In the genomic region with DNA sequence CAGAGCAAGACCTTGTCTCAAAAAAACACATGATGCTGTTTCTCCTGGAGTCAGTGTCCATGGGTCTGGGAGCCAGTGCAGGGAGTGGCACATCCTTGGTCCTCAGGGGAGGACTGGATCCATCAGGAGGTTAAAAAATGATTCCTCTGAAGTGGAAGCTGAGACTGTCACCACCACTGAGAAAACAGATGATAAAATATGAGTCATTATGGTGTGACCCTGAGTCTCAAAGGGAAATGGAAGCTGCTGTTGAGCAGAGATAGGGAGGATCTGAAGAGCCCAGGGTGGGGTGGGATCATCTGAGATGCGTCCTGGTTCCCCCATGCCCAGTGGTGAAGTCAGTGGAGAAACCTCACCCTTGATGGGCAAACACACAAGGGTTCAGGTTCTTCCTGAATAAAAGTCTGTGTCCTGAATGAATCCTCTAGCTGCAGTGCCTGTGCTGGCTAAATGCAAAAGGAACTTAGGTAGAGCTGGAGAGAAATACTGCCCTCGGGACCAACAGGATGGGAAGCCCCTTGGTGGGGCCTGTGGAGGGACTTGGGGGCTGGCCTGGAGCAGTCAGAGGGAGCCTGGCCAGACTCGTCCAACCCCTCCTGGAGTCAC, we compare ENCODE assay signal across 18 cellular contexts.
DNase-seq lines count a peak whose midpoint lies in the region; ATAC-seq, FAIRE-seq and TF ChIP-seq lines count a peak whose summit lies in the region.
"Had no signal": no experiment of that assay in that cellular context is flagged by ENCODE, and none has a peak within 500 bp of the region (broad histone marks: within the 10 kb centered on the region; RNA-seq: fewer than 3 reads in every experiment).

No MANE protein-coding gene starts in this region.

- H3K4me2 ChIP-seq in A549: peak overlapping the region; percentile 33

- POLR2A ChIA-PET in A549 (lab: Yijun Ruan, JAX): no interaction called here

- no peaks in the 10 kb centered on the region for H3K27me3 ChIP-seq in ovary

- intact Hi-C loops in ovary (cut with DNase I): no loop called here

- CTCF ChIA-PET in A549 (lab: Yijun Ruan, JAX): interaction anchor here (1.1 to 11.9 kb wide), 4 partner anchors 22 to 77 kb away, joined by 4 to 80 read pairs (median 6); no protein-coding TSS in a partner anchor

- H3K4me3 ChIP-seq in A549: no peak overlapping the region
- no peak overlapping the region for H3K4me3 ChIP-seq in ovary
- H3K4me3 ChIP-seq: esophagus muscularis mucosa had no signal

- H3K9me3 ChIP-seq in A549 (no peaks in the 10 kb centered on the region), ovary (no peaks in the 10 kb centered on the region)
- H3K9me3 ChIP-seq: esophagus muscularis mucosa had no signal

- H3K27ac ChIP-seq in A549 (peak overlapping the region; percentile 44 to 71; a peak in 4 of 6 replicates), ovary (no peak overlapping the region)
- H3K27ac ChIP-seq: esophagus muscularis mucosa, HL-60 had no signal

- peak; percentile 19 to 49 for DNase-seq in A549 (ENCODE audit: low read depth in 1 of 2, low spot score in 1 of 2)
- peak; percentile 35 for DNase-seq in H54 (ENCODE audit: insufficient read length, low spot score)
- peak; percentile 30 for DNase-seq in RPMI7951 (ENCODE audit: low read depth)
- DNase-seq in hepatic stellate cell (ENCODE audit: low spot score): peak; percentile 68
- DNase-seq in ovary: no peak
- no peak for DNase-seq in Ammon's horn (ENCODE audit: low spot score)
- no peak for DNase-seq in NCI-H2227 (lab: John Stamatoyannopoulos, UW; ENCODE audit: unreplicated experiment)
- DNase-seq in GM19239 (ENCODE audit: insufficient read length, low spot score): no peak
- DNase-seq: activated naive CD4-positive, alpha-beta T cell treated with anti-CD3 and anti-CD28 coated beads, Interleukin-2, amount 50 U/mL, for 16 hours; AML-193; GF-D8; NCI-H1417; NCI-H524 treated with DMSO at 0.1 percent for 48 hours had no signal

- TF ChIP-seq RAD21 in A549 (conservative IDR thresholded peaks at IDR 0.05 in 1 of 2, IDR thresholded peaks at IDR 0.05 in 1 of 2): no peak

- H3K36me3 ChIP-seq in ovary: no peaks in the 10 kb centered on the region
- H3K36me3 ChIP-seq: esophagus muscularis mucosa had no signal

- H3K4me1 ChIP-seq in A549 (peaks cover 12% of the 10 kb centered on the region), ovary (ENCODE audit: insufficient read depth) (peaks cover 4% of the 10 kb centered on the region)
- H3K4me1 ChIP-seq: esophagus muscularis mucosa had no signal

- peak; percentile 49 to 55; a peak in 4 of 6 replicates for ATAC-seq in A549

- TF ChIP-seq CTCF in A549 (IDR thresholded peaks at IDR 0.05): no peak
- TF ChIP-seq CTCF in ovary (IDR thresholded peaks at IDR 0.05): no peak

- FAIRE-seq in A549 (lab: Jason Lieb, UNC) (no peak), H54 (lab: Jason Lieb, UNC) (no peak), GM19239 (lab: Jason Lieb, UNC) (no peak)
- FAIRE-seq: H1, TTC549, urothelium cell line had no signal

- TF ChIP-seq EP300 in A549 (IDR thresholded peaks at IDR 0.05) (no peak), ovary (IDR thresholded peaks at IDR 0.05) (no peak)

- no peak for TF ChIP-seq POLR2A in A549 (IDR thresholded peaks at IDR 0.05; ENCODE audit: low read length)
- no peak for TF ChIP-seq POLR2A in H54 (IDR thresholded peaks at IDR 0.05; ENCODE audit: low read depth, low read length)
- TF ChIP-seq POLR2A in ovary (IDR thresholded peaks at IDR 0.05): no peak

- 28% methylated on average over 3 of the region's 3 CpGs for WGBS in A549 (ENCODE audit: missing lambda C conversion rate)
- WGBS in ovary, 3 donors: 63 to 72% (median 71%) methylated on average over 3 of the region's 3 CpGs

TF ChIP-seq in A549, 52 proteins besides CTCF, POLR2A, EP300 and RAD21:
- TF ChIP-seq CEBPB (IDR thresholded peaks at IDR 0.05): no peak
- TF ChIP-seq, protein P1, sequence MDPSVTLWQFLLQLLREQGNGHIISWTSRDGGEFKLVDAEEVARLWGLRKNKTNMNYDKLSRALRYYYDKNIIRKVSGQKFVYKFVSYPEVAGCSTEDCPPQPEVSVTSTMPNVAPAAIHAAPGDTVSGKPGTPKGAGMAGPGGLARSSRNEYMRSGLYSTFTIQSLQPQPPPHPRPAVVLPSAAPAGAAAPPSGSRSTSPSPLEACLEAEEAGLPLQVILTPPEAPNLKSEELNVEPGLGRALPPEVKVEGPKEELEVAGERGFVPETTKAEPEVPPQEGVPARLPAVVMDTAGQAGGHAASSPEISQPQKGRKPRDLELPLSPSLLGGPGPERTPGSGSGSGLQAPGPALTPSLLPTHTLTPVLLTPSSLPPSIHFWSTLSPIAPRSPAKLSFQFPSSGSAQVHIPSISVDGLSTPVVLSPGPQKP (IDR thresholded peaks at IDR 0.05; ENCODE audit: low read depth, low read length): no peak
- TF ChIP-seq MAFK (IDR thresholded peaks at IDR 0.05; ENCODE audit: partially characterized antibody): no peak
- 0 out of 2 replicates have a peak, but pooled peaks have one; percentile 13 for TF ChIP-seq FOSL2 (IDR thresholded peaks at IDR 0.05)
- peak; percentile 27; the same call in 1 of the 2 replicates for TF ChIP-seq FOSL2 (CRISPR knock-in tag; IDR thresholded peaks at IDR 0.05)
- TF ChIP-seq JUN (IDR thresholded peaks at IDR 0.05): no peak
- no peak for TF ChIP-seq SMC3 (IDR thresholded peaks at IDR 0.05)
- no peak for TF ChIP-seq PHF8 (IDR thresholded peaks at IDR 0.05; ENCODE audit: borderline replicate concordance, low read depth)

Comparison
In these comparisons a context has a peak if more than half of its experiments do, and no peak if none do; other contexts are left out.
1. DNase-seq: peak in A549 (2 of 2), H54 (single experiment), RPMI7951 (single experiment) and hepatic stellate cell (single experiment); none in ovary (0 of 5), Ammon's horn (single experiment), NCI-H2227 (single experiment) and GM19239 (single experiment).
2. H3K27ac ChIP-seq: peak in A549 (2 of 2); none in ovary (0 of 2).